ENCODE assay signal across 7 cellular contexts in genomic region chr11:85685131-85685819, GRCh38. TPM values are rescaled to one million over a fixed set of nuclear protein-coding genes. Genes with fewer than 3 reads are reported as not detected.
DNase-seq lines count a peak whose midpoint lies in the region; ATAC-seq and TF ChIP-seq lines count a peak whose summit lies in the region.
"Had no signal": no experiment of that assay in that cellular context is flagged by ENCODE, and none has a peak within 500 bp of the region (broad histone marks: within the 10 kb centered on the region; RNA-seq: fewer than 3 reads in every experiment).

No MANE protein-coding gene starts in this region.

- no peaks in the 10 kb centered on the region for H3K9me3 ChIP-seq in A673 (ENCODE audit: low read depth, low read length, poor library complexity, severe bottlenecking)
- H3K9me3 ChIP-seq in Peyer's patch: no peaks in the 10 kb centered on the region

- H3K27me3 ChIP-seq in A673 (replicated peaks; ENCODE audit: insufficient read depth, low read depth, low read length, poor library complexity) (peaks cover 13% of the 10 kb centered on the region), Peyer's patch (no peaks in the 10 kb centered on the region), layer of hippocampus (ENCODE audit: control insufficient read depth, insufficient read depth, low read length) (no peaks in the 10 kb centered on the region)

- intact Hi-C loops in A673 (cut with micrococcal nuclease; ENCODE audit: unreplicated experiment): no loop called here

- no peaks in the 10 kb centered on the region for H3K9me3 Mint-ChIP-seq in activated naive CD4-positive, alpha-beta T cell treated with anti-CD3 and anti-CD28 coated beads, Interleukin-2, amount 50 U/mL, for 72 hours
- H3K9me3 Mint-ChIP-seq: naive thymus-derived CD8-positive, alpha-beta T cell had no signal

- H3K36me3 ChIP-seq in A673 (ENCODE audit: insufficient read depth, low read length, poor library complexity, severe bottlenecking) (no peaks in the 10 kb centered on the region), Peyer's patch (no peaks in the 10 kb centered on the region)

- ATAC-seq in activated naive CD4-positive, alpha-beta T cell treated with anti-CD3 and anti-CD28 coated beads, Interleukin-2, amount 50 U/mL, for 72 hours: no peak
- ATAC-seq: naive thymus-derived CD8-positive, alpha-beta T cell had no signal

- TF ChIP-seq POLR2A in Peyer's patch (IDR thresholded peaks at IDR 0.05): no peak

- DNase-seq in A673 (ENCODE audit: low spot score): no peak
- DNase-seq in Peyer's patch: peak in 1 of 3 donors; percentile 42
- DNase-seq in activated gamma-delta T cell treated with Interleukin-2 at 50 U/mL for 16 hours: no peak
- DNase-seq in NCI-H1048 (lab: John Stamatoyannopoulos, UW): no peak
- DNase-seq in activated naive CD4-positive, alpha-beta T cell treated with anti-CD3 and anti-CD28 coated beads, Interleukin-2, amount 50 U/mL, for 72 hours (ENCODE audit: low spot score in 2 of 2): no peak
- DNase-seq: naive thymus-derived CD8-positive, alpha-beta T cell had no signal

- TF ChIP-seq CTCF in A673 (conservative IDR thresholded peaks at IDR 0.05; ENCODE audit: low read depth, low read length) (no peak), Peyer's patch (IDR thresholded peaks at IDR 0.05) (no peak)

- CTCF ChIA-PET in A673 (lab: Charles Lee): no interaction called here

- BruUV-seq in A673 (replicated peaks; lab: Mats Ljungman, UMichigan): no TSS peak

- H3K27ac ChIP-seq in A673 (ENCODE audit: low read depth, low read length, poor library complexity, severe bottlenecking) (no peak overlapping the region), Peyer's patch (peak overlapping the region; percentile 8 to 70 (median 26)), layer of hippocampus (ENCODE audit: low read depth, low read length) (peak overlapping the region; percentile 4)

- peak overlapping the region in 1 of 2 donors; percentile 46 for H3K27ac Mint-ChIP-seq in activated naive CD4-positive, alpha-beta T cell treated with anti-CD3 and anti-CD28 coated beads, Interleukin-2, amount 50 U/mL, for 72 hours

- POLR2A ChIA-PET in A673 (lab: Charles Lee; ENCODE audit: low non-redundant PET): no interaction called here

- H3K4me1 ChIP-seq in A673 (ENCODE audit: insufficient read depth, low read length, poor library complexity, severe bottlenecking) (no peaks in the 10 kb centered on the region), Peyer's patch (peaks cover 0 to 14% (median 0%) of the 10 kb centered on the region in 4 donors)

- peak overlapping the region; percentile 36 for H3K4me3 ChIP-seq in A673 (ENCODE audit: low read depth, low read length, poor library complexity, severe bottlenecking)
- H3K4me3 ChIP-seq in Peyer's patch: peak overlapping the region in 1 of 4 donors; percentile 38

- peaks cover 0 to 5% of the 10 kb centered on the region in 2 donors for H3K36me3 Mint-ChIP-seq in activated naive CD4-positive, alpha-beta T cell treated with anti-CD3 and anti-CD28 coated beads, Interleukin-2, amount 50 U/mL, for 72 hours

RNA-seq across cellular contexts. Expression of gene CCDC89, which starts 0.7 kb away (rescaled TPM):
- total RNA-seq in A673 (2021) (0.41 and 0.66 TPM in 2 replicates), Peyer's patch (10 to 100 TPM in 1 of 4 donors, 1 to 10 TPM in 3; 2.5 to 14.0 (median 7.7) TPM)
- not detected for total RNA-seq in activated naive CD4-positive, alpha-beta T cell treated with anti-CD3 and anti-CD28 coated beads, Interleukin-2, amount 50 U/mL, for 72 hours

RNA-seq across cellular contexts. Expression of gene CREBZF, which starts 20.3 kb away (rescaled TPM):
- total RNA-seq in A673 (2021) (74.1 and 76.6 TPM in 2 replicates), Peyer's patch (100 to 1,000 TPM in 1 of 4 donors, 10 to 100 TPM in 3; 63.2 to 162 (median 90.5) TPM)
- 10 to 100 TPM; 61.0 to 65.7 TPM for total RNA-seq in activated naive CD4-positive, alpha-beta T cell treated with anti-CD3 and anti-CD28 coated beads, Interleukin-2, amount 50 U/mL, for 72 hours

RNA-seq across cellular contexts. Expression of gene TMEM126A, which starts 37.5 kb away (rescaled TPM):
- total RNA-seq in A673 (2021): 53.8 and 66.0 TPM in 2 replicates
- total RNA-seq in Peyer's patch: 10 to 100 TPM in 3 of 4 donors, not detected in 1; 10.3 to 21.7 (median 13.8) TPM
- 10 to 100 TPM; 36.5 to 60.3 TPM for total RNA-seq in activated naive CD4-positive, alpha-beta T cell treated with anti-CD3 and anti-CD28 coated beads, Interleukin-2, amount 50 U/mL, for 72 hours

RNA-seq across cellular contexts. Expression of gene TMEM126B, which starts 56.9 kb away (rescaled TPM):
- total RNA-seq in A673 (2021): 70.4 and 80.5 TPM in 2 replicates
- 10 to 100 TPM; 26.9 to 52.8 (median 39.9) TPM for total RNA-seq in Peyer's patch
- 100 to 1,000 TPM in 1 of 2 donors, 10 to 100 TPM in 1; 77.0 to 104 TPM for total RNA-seq in activated naive CD4-positive, alpha-beta T cell treated with anti-CD3 and anti-CD28 coated beads, Interleukin-2, amount 50 U/mL, for 72 hours

RNA-seq across cellular contexts. Expression of gene DLG2, which starts 58.1 kb away (rescaled TPM):
- total RNA-seq in A673 (2021) (276 and 277 TPM in 2 replicates), Peyer's patch (1 to 10 TPM in 3 of 4 donors, under 1 TPM in 1; 0.18 to 8.3 (median 2.5) TPM)
- total RNA-seq in activated naive CD4-positive, alpha-beta T cell treated with anti-CD3 and anti-CD28 coated beads, Interleukin-2, amount 50 U/mL, for 72 hours: 1 to 10 TPM; 4.2 to 5.4 TPM
